ENCODE assay signal across 11 cellular contexts in the genomic region with DNA sequence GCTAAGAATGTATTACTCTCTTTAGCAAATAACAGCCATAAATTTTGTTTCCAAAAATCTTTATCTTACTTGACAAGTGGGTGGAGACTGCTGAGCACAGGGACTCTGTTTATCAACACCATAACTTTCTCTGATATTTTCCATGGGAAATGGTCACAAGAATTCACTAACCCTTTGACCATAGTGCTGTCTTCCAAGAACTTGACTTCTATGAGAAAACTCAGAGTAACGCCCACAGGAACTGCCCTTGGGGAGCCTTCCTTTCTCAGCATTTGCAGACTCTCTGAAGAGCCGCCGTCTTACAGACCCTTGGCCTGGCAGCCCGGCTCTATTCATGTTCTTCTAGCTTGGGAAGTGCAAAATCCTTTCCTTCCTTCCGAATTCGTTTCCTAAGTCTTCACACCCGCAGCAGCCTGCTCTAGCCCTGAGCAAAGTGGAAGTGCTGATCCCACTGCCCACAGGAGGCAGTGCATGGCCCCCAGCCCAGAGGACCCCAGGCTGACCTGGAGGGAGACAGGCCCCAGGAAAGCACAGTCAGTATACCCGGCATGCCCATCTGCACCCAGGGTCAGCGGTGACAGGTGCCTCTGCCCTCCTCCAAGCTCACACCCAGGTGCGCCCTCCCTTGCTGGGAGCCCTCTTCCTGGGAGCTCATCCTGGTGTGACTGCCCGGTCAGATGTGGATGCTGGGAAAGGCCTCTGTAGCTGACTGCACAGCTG. TPM values are rescaled to one million over a fixed set of nuclear protein-coding genes. Genes with fewer than 3 reads are reported as not detected.
A peak's percentile ranks its signal among the peaks of the same experiment; 100 is the strongest.
DNase-seq lines count a peak whose midpoint lies in the region; ATAC-seq, FAIRE-seq and TF ChIP-seq lines count a peak whose summit lies in the region.
"Had no signal": no experiment of that assay in that cellular context is flagged by ENCODE, and none has a peak within 500 bp of the region (broad histone marks: within the 10 kb centered on the region; RNA-seq: fewer than 3 reads in every experiment).

No MANE protein-coding gene starts in this region.

- H3K27ac ChIP-seq in GM23248 (peak overlapping the region; percentile 12; the same call in 1 of the 2 replicates), right atrium auricular region (peak overlapping the region; percentile 17 to 69)

- in situ Hi-C loops in GM23248 (cut with MboI): no loop called here

- H3K36me3 ChIP-seq in GM23248 (ENCODE audit: low read depth) (peaks cover 57% of the 10 kb centered on the region), right atrium auricular region (no peaks in the 10 kb centered on the region), skeletal muscle satellite cell (ENCODE audit: insufficient read depth, low read length) (peaks cover 32% of the 10 kb centered on the region)

- CTCF ChIA-PET in WTC11 (lab: Charles Lee): interaction anchor here (0.9 to 1.0 kb wide), 4 partner anchors 10 to 112 kb away, joined by 3 read pairs; no protein-coding TSS in a partner anchor

- H4K20me1 ChIP-seq in GM23248 (ENCODE audit: insufficient read depth): peaks cover 47% of the 10 kb centered on the region

- no peak for DNase-seq in GM23248
- DNase-seq in WTC11 (ENCODE audit: low spot score): no peak
- DNase-seq in right atrium auricular region (ENCODE audit: low spot score): peak; percentile 57
- no peak for DNase-seq in OCI-M2 (lab: John Stamatoyannopoulos, UW; ENCODE audit: unreplicated experiment)
- no peak for DNase-seq in GOT3 (lab: John Stamatoyannopoulos, UW)
- DNase-seq in HTR-8/SVneo (ENCODE audit: insufficient read length, low spot score): no peak
- DNase-seq: activated CD4-positive, alpha-beta T cell treated with anti-CD3 and anti-CD28 coated beads for 48 hours; immature natural killer cell had no signal

- no peak overlapping the region for H2AFZ ChIP-seq in GM23248

- no peak overlapping the region for H3K9ac ChIP-seq in GM23248
- peak overlapping the region; percentile 72 for H3K9ac ChIP-seq in skeletal muscle satellite cell (ENCODE audit: low read depth, low read length)

- peak overlapping the region; percentile 82 for H3K27ac Mint-ChIP-seq in WTC11
- H3K27ac Mint-ChIP-seq: activated naive CD8-positive, alpha-beta T cell treated with anti-CD3 and anti-CD28 coated beads, Interleukin-2, amount 10 ng/mL, durations not matched to agents 7 days and 5 days had no signal

- peaks cover 4% of the 10 kb centered on the region for H3K9me3 Mint-ChIP-seq in WTC11
- H3K9me3 Mint-ChIP-seq: immature natural killer cell had no signal

- POLR2A ChIA-PET in WTC11 (lab: Charles Lee): interaction anchor here (0.5 kb wide), 1 partner anchor 28 kb away, joined by 3 read pairs; no protein-coding TSS in a partner anchor

- TF ChIP-seq CTCF in WTC11 (IDR thresholded peaks at IDR 0.05) (no peak), right atrium auricular region (IDR thresholded peaks at IDR 0.05) (no peak)

- H3F3A ChIP-seq in GM23248 (ENCODE audit: insufficient read depth): peaks cover 89% of the 10 kb centered on the region

- H3K9me3 ChIP-seq in GM23248 (ENCODE audit: low read depth) (no peaks in the 10 kb centered on the region), right atrium auricular region (no peaks in the 10 kb centered on the region), skeletal muscle satellite cell (replicated peaks; ENCODE audit: low read length) (no peaks in the 10 kb centered on the region)

- H3K4me1 ChIP-seq in GM23248 (ENCODE audit: insufficient read depth) (peaks cover 23% of the 10 kb centered on the region), right atrium auricular region (peaks cover 0 to 74% of the 10 kb centered on the region in 2 donors), skeletal muscle satellite cell (ENCODE audit: control insufficient read depth, insufficient read depth, low read length) (peaks cover 59% of the 10 kb centered on the region)

- no peaks in the 10 kb centered on the region for H3K27me3 Mint-ChIP-seq in WTC11 (ENCODE audit: low read depth)

- H3K4me3 Mint-ChIP-seq in WTC11: no peak overlapping the region

- peaks cover 33% of the 10 kb centered on the region for H3K4me1 Mint-ChIP-seq in WTC11

- H3K79me2 ChIP-seq in GM23248 (ENCODE audit: insufficient read depth): peaks cover 100% of the 10 kb centered on the region

- H3K4me2 ChIP-seq in GM23248 (ENCODE audit: unreplicated experiment) (no peak overlapping the region), skeletal muscle satellite cell (ENCODE audit: low read length) (peak overlapping the region; percentile 74)

- ATAC-seq in WTC11 (no peak), HG03095 (IDR thresholded peaks at IDR 0.05; ENCODE audit: unreplicated experiment) (no peak)

- no peaks in the 10 kb centered on the region for H3K9me2 ChIP-seq in GM23248 (ENCODE audit: insufficient read depth)

- no peak for FAIRE-seq in HTR-8/SVneo (lab: Jason Lieb, UNC)

- H3K27me3 ChIP-seq in GM23248 (replicated peaks; ENCODE audit: insufficient read depth) (no peaks in the 10 kb centered on the region), right atrium auricular region (no peaks in the 10 kb centered on the region), skeletal muscle satellite cell (ENCODE audit: control insufficient read depth, insufficient read depth, low read length) (no peaks in the 10 kb centered on the region)

- H3K36me3 Mint-ChIP-seq in WTC11: peaks cover 4% of the 10 kb centered on the region
- H3K36me3 Mint-ChIP-seq: activated naive CD8-positive, alpha-beta T cell treated with anti-CD3 and anti-CD28 coated beads, Interleukin-2, amount 10 ng/mL, durations not matched to agents 7 days and 5 days; immature natural killer cell had no signal

- WGBS in GM23248 (ENCODE audit: low coverage in 1 of 2, low lambda C conversion rate in 2 of 2, missing lambda C conversion rate in 2 of 2), 2 experiments: 96% methylated on average over 11 of the region's 11 CpGs

- H3K4me3 ChIP-seq in GM23248: no peak overlapping the region
- H3K4me3 ChIP-seq in right atrium auricular region: no peak overlapping the region
- peak overlapping the region; percentile 23 for H3K4me3 ChIP-seq in skeletal muscle satellite cell (ENCODE audit: low read length)

TF ChIP-seq in WTC11, 78 proteins besides CTCF, POLR2A, EP300 and RAD21 (continues in another document):
- TF ChIP-seq, protein P1, sequence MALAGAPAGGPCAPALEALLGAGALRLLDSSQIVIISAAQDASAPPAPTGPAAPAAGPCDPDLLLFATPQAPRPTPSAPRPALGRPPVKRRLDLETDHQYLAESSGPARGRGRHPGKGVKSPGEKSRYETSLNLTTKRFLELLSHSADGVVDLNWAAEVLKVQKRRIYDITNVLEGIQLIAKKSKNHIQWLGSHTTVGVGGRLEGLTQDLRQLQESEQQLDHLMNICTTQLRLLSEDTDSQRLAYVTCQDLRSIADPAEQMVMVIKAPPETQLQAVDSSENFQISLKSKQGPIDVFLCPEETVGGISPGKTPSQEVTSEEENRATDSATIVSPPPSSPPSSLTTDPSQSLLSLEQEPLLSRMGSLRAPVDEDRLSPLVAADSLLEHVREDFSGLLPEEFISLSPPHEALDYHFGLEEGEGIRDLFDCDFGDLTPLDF (CRISPR knock-in tag; IDR thresholded peaks at IDR 0.05): no peak
- TF ChIP-seq RORB (CRISPR knock-in tag; IDR thresholded peaks at IDR 0.05): no peak
- no peak for TF ChIP-seq CBFB (CRISPR knock-in tag; IDR thresholded peaks at IDR 0.05; ENCODE audit: low read depth)
- TF ChIP-seq IRF2 (CRISPR knock-in tag; IDR thresholded peaks at IDR 0.05; ENCODE audit: borderline replicate concordance, low read depth): no peak
- TF ChIP-seq ZBTB21 (CRISPR knock-in tag; IDR thresholded peaks at IDR 0.05; ENCODE audit: borderline replicate concordance): no peak
- TF ChIP-seq, protein P2, sequence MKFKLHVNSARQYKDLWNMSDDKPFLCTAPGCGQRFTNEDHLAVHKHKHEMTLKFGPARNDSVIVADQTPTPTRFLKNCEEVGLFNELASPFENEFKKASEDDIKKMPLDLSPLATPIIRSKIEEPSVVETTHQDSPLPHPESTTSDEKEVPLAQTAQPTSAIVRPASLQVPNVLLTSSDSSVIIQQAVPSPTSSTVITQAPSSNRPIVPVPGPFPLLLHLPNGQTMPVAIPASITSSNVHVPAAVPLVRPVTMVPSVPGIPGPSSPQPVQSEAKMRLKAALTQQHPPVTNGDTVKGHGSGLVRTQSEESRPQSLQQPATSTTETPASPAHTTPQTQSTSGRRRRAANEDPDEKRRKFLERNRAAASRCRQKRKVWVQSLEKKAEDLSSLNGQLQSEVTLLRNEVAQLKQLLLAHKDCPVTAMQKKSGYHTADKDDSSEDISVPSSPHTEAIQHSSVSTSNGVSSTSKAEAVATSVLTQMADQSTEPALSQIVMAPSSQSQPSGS (CRISPR knock-in tag; IDR thresholded peaks at IDR 0.05; ENCODE audit: borderline replicate concordance, low read depth): no peak
- no peak for TF ChIP-seq ZNF138 (CRISPR knock-in tag; conservative IDR thresholded peaks at IDR 0.05)
- TF ChIP-seq NFE2L1 (CRISPR knock-in tag; IDR thresholded peaks at IDR 0.05): no peak
- TF ChIP-seq, protein P3, sequence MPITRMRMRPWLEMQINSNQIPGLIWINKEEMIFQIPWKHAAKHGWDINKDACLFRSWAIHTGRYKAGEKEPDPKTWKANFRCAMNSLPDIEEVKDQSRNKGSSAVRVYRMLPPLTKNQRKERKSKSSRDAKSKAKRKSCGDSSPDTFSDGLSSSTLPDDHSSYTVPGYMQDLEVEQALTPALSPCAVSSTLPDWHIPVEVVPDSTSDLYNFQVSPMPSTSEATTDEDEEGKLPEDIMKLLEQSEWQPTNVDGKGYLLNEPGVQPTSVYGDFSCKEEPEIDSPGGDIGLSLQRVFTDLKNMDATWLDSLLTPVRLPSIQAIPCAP (CRISPR knock-in tag; IDR thresholded peaks at IDR 0.05): no peak
- no peak for TF ChIP-seq JUN (CRISPR knock-in tag; IDR thresholded peaks at IDR 0.05)
- TF ChIP-seq, protein P4, sequence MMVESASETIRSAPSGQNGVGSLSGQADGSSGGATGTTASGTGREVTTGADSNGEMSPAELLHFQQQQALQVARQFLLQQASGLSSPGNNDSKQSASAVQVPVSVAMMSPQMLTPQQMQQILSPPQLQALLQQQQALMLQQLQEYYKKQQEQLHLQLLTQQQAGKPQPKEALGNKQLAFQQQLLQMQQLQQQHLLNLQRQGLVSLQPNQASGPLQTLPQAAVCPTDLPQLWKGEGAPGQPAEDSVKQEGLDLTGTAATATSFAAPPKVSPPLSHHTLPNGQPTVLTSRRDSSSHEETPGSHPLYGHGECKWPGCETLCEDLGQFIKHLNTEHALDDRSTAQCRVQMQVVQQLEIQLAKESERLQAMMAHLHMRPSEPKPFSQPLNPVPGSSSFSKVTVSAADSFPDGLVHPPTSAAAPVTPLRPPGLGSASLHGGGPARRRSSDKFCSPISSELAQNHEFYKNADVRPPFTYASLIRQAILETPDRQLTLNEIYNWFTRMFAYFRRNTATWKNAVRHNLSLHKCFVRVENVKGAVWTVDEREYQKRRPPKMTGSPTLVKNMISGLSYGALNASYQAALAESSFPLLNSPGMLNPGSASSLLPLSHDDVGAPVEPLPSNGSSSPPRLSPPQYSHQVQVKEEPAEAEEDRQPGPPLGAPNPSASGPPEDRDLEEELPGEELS (CRISPR knock-in tag; IDR thresholded peaks at IDR 0.05): no peak

RNA-seq across cellular contexts. Expression of a gene that starts 10.2 kb away (rescaled TPM):
- total RNA-seq in GM23248 (2014; rRNA removed; shearing (Covaris generic)): 998 and 1,035 TPM in 2 replicates
- polyA plus RNA-seq in GM23248 (2016; fragmentation: Nextera tagmentation; extraction: Ambion mirVana): 822 and 865 TPM in 2 replicates
- 29.4 to 33.7 TPM (median 33.7 TPM) in 3 replicates for total RNA-seq in WTC11 (2021)
- 100 to 1,000 TPM; 206 to 254 TPM for total RNA-seq in right atrium auricular region
- 58.3 and 82.6 TPM in 2 replicates for total RNA-seq in skeletal muscle satellite cell (2012; rRNA removed)
